1 cellular context compared by ENCODE assay signal in the genomic region with DNA sequence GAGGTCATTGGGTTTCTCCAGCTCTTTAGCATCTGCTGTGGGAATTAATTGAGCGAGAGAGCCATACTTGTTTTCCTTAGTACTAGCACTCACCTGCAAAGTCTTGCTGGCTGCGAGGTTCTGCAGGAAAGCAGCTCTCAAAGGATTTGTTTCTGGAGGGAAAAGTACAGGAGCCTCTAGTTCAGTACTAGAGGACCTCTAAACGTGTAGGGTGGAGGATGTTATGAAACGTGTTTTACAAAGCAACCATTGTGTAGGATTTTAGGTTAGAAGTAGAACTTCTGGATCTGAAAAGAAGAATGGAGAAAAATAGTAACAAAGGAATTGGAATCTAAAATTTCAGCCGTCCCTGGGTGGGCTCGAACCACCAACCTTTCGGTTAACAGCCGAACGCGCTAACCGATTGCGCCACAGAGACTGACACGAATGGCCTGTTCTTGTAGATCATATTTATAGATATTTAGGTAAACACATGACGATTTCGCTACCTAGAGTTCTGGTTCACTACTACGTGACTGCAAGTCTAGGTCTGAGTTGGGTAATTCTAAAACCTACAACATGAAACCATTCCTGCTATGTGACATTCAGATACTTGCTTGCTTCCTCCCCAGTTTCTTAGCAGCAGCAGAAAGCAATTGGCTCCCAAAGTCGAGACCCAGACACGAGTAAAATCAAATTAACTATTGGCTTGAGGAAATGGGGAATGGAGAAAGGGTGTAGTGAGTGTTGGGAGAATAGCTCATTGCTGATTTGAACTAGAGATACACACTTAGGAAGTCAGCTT.
TF ChIP-seq lines count a peak whose summit lies in the region.

No MANE protein-coding gene starts in this region.

TF ChIP-seq in K562, 482 proteins besides CTCF, POLR2A, EP300 and RAD21 (continued from another document and continues in another):
- TF ChIP-seq, protein P1, sequence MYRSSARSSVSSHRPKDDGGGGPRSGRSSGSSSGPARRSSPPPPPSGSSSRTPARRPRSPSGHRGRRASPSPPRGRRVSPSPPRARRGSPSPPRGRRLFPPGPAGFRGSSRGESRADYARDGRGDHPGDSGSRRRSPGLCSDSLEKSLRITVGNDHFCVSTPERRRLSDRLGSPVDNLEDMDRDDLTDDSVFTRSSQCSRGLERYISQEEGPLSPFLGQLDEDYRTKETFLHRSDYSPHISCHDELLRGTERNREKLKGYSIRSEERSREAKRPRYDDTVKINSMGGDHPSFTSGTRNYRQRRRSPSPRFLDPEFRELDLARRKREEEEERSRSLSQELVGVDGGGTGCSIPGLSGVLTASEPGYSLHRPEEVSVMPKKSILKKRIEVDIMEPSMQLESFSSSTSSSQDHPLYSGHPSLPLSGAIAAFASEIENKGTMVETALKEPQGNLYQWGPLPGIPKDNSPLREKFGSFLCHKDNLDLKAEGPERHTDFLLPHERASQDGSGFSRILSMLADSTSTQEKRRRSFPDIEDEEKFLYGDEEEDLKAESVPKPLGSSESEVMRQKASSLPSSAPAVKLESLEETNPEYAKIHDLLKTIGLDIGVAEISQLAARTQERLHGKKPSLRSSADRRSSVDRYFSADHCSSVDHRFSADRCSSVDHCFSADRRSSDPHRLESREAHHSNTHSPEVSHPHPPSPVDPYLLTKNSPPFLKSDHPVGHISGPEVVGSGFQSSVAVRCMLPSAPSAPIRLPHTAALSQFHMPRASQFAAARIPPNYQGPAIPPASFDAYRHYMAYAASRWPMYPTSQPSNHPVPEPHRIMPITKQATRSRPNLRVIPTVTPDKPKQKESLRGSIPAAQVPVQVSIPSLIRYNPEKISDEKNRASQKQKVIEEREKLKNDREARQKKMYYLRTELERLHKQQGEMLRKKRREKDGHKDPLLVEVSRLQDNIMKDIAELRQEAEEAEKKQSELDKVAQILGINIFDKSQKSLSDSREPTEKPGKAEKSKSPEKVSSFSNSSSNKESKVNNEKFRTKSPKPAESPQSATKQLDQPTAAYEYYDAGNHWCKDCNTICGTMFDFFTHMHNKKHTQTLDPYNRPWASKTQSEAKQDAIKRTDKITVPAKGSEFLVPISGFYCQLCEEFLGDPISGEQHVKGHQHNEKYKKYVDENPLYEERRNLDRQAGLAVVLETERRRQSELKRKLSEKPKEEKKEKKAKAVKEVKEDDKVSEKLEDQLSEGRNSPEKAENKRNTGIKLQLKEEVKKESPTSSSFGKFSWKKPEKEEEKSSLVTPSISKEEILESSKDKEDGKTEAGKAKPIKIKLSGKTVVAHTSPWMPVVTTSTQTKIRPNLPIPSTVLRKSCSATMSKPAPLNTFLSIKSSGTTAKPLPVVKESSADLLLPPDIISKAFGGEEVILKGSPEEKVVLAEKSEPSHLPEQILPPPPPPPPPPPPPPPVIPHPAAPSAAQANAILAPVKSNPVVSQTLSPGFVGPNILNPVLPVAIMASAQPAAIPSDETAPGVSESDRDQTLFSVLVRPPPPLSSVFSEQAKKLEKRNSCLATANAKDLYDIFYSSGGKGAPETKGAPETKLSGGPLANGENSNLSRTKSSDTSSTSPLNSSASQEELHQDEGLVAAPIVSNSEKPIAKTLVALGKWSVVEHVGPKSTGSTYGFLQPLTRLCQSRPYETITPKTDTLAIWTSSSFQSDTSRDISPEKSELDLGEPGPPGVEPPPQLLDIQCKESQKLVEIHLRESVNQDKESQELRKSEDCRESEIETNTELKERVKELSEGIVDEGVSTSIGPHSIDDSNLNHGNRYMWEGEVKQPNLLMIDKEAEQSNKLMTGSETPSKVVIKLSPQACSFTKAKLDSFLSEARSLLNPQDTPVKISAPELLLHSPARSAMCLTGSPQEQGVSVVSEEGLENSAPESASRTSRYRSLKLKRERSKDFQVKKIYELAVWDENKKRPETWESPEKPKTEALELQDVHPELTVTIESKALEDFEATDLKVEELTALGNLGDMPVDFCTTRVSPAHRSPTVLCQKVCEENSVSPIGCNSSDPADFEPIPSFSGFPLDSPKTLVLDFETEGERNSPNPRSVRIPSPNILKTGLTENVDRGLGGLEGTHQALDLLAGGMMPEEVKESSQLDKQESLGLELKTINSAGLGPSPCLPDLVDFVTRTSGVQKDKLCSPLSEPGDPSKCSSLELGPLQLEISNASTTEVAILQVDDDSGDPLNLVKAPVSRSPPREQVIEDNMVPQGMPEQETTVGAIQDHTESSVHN (IDR thresholded peaks at IDR 0.05; ENCODE audit: borderline replicate concordance in 1 of 2, low read depth in 1 of 2): no peak
- TF ChIP-seq ZNF766 (CRISPR knock-in tag; conservative IDR thresholded peaks at IDR 0.05) (0 out of 2 replicates have a peak, but pooled peaks have one; percentile 1), NCOR1 (IDR thresholded peaks at IDR 0.05) (peak; percentile 7; the same call in 1 of the 2 replicates), NUFIP1 (IDR thresholded peaks at IDR 0.05; ENCODE audit: partially characterized antibody) (peak; percentile 48), HMGXB4 (CRISPR knock-in tag; IDR thresholded peaks at IDR 0.05) (peak; percentile 85), ZNF551 (CRISPR knock-in tag; IDR thresholded peaks at IDR 0.05) (no peak), ZSCAN29 (IDR thresholded peaks at IDR 0.05) (0 out of 2 replicates have a peak, but pooled peaks have one; percentile 18), SMAD4 (CRISPR knock-in tag; conservative IDR thresholded peaks at IDR 0.05) (0 out of 2 replicates have a peak, but pooled peaks have one; percentile 42), RFX5 (IDR thresholded peaks at IDR 0.05; ENCODE audit: low read depth, low read length) (no peak; the same call in 1 of the 2 replicates), E2F8 (IDR thresholded peaks at IDR 0.05; ENCODE audit: low read depth, partially characterized antibody) (peak; percentile 54), SMARCA4 (IDR thresholded peaks at IDR 0.05) (no peak), MEF2A (IDR thresholded peaks at IDR 0.05; ENCODE audit: control insufficient read depth, low read depth, low read length) (0 out of 2 replicates have a peak, but pooled peaks have one; percentile 21), ATF7 (IDR thresholded peaks at IDR 0.05) (peak; percentile 89), BCOR (IDR thresholded peaks at IDR 0.05) (peak; percentile 66; the same call in 1 of the 2 replicates), ILF3 (IDR thresholded peaks at IDR 0.05; ENCODE audit: borderline replicate concordance) (peak; percentile 57; the same call in 1 of the 2 replicates), NFIC (IDR thresholded peaks at IDR 0.05) (peak; percentile 81), HDAC3 (IDR thresholded peaks at IDR 0.05; ENCODE audit: borderline replicate concordance, partially characterized antibody) (peak; percentile 47), POLR3G (IDR thresholded peaks at IDR 0.05; ENCODE audit: extremely low read depth, insufficient read length, insufficient replicate concordance) (peak; percentile 72), ZNF384 (IDR thresholded peaks at IDR 0.05; ENCODE audit: low read depth, low read length) (0 out of 2 replicates have a peak, but pooled peaks have one; percentile 42), HDAC8 (tag; IDR thresholded peaks at IDR 0.05) (no peak), IFI16 (CRISPR knock-in tag; IDR thresholded peaks at IDR 0.05) (no peak), XRCC5 (IDR thresholded peaks at IDR 0.05; ENCODE audit: low read depth, low read length) (0 out of 2 replicates have a peak, but pooled peaks have one; percentile 52), THAP7 (CRISPR knock-in tag; IDR thresholded peaks at IDR 0.05) (no peak), NR2C1 (IDR thresholded peaks at IDR 0.05) (peak; percentile 12; the same call in 1 of the 2 replicates), NR2C1 (tag; IDR thresholded peaks at IDR 0.05) (0 out of 2 replicates have a peak, but pooled peaks have one; percentile 24), LCOR (CRISPR knock-in tag; IDR thresholded peaks at IDR 0.05) (no peak), ZNF780A (CRISPR knock-in tag; IDR thresholded peaks at IDR 0.05) (no peak)
- TF ChIP-seq, protein P2, sequence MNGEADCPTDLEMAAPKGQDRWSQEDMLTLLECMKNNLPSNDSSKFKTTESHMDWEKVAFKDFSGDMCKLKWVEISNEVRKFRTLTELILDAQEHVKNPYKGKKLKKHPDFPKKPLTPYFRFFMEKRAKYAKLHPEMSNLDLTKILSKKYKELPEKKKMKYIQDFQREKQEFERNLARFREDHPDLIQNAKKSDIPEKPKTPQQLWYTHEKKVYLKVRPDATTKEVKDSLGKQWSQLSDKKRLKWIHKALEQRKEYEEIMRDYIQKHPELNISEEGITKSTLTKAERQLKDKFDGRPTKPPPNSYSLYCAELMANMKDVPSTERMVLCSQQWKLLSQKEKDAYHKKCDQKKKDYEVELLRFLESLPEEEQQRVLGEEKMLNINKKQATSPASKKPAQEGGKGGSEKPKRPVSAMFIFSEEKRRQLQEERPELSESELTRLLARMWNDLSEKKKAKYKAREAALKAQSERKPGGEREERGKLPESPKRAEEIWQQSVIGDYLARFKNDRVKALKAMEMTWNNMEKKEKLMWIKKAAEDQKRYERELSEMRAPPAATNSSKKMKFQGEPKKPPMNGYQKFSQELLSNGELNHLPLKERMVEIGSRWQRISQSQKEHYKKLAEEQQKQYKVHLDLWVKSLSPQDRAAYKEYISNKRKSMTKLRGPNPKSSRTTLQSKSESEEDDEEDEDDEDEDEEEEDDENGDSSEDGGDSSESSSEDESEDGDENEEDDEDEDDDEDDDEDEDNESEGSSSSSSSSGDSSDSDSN (IDR thresholded peaks at IDR 0.05; ENCODE audit: borderline replicate concordance in 1 of 2, low read depth in 2 of 2, low read length in 2 of 2): 0 out of 4 replicates have a peak, but pooled peaks of 1 of the 2 experiments have one; percentile 54
- TF ChIP-seq, protein P3, sequence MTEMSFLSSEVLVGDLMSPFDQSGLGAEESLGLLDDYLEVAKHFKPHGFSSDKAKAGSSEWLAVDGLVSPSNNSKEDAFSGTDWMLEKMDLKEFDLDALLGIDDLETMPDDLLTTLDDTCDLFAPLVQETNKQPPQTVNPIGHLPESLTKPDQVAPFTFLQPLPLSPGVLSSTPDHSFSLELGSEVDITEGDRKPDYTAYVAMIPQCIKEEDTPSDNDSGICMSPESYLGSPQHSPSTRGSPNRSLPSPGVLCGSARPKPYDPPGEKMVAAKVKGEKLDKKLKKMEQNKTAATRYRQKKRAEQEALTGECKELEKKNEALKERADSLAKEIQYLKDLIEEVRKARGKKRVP (CRISPR knock-in tag; IDR thresholded peaks at IDR 0.05): no peak
- TF ChIP-seq, protein P4, sequence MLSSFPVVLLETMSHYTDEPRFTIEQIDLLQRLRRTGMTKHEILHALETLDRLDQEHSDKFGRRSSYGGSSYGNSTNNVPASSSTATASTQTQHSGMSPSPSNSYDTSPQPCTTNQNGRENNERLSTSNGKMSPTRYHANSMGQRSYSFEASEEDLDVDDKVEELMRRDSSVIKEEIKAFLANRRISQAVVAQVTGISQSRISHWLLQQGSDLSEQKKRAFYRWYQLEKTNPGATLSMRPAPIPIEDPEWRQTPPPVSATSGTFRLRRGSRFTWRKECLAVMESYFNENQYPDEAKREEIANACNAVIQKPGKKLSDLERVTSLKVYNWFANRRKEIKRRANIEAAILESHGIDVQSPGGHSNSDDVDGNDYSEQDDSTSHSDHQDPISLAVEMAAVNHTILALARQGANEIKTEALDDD (IDR thresholded peaks at IDR 0.05): peak; percentile 91
